In genomic region chr2:107405261-107405660, GRCh38 we compare ENCODE assay signal across 20 cellular contexts.
DNase-seq lines count a peak whose midpoint lies in the region; ATAC-seq, FAIRE-seq and TF ChIP-seq lines count a peak whose summit lies in the region.
"Had no signal": no experiment of that assay in that cellular context is flagged by ENCODE, and none has a peak within 500 bp of the region (broad histone marks: within the 10 kb centered on the region; RNA-seq: fewer than 3 reads in every experiment).

No MANE protein-coding gene starts in this region.

- H3K4me2 ChIP-seq in A549 (no peak overlapping the region), IMR-90 (ENCODE audit: low read depth, low read length) (no peak overlapping the region), K562 (ENCODE audit: insufficient read depth, low read length) (no peak overlapping the region)
- H3K4me2 ChIP-seq: BLaER1 treated with 17β-estradiol and CSF1 and Interleukin-3, amounts not matched to agents 10 nM and 100 nM had no signal

- H3K79me2 ChIP-seq in K562 (ENCODE audit: control insufficient read depth, insufficient read depth, low read length) = no peaks in the 10 kb centered on the region

- H3K27me3 ChIP-seq in IMR-90 (ENCODE audit: control insufficient read depth, insufficient read depth, low read length) (no peaks in the 10 kb centered on the region), K562 (ENCODE audit: control insufficient read depth in 2 of 2, insufficient read depth in 2 of 2, low read length in 2 of 2) (no peaks in the 10 kb centered on the region)
- H3K27me3 ChIP-seq: BLaER1 treated with 17β-estradiol and CSF1 and Interleukin-3, amounts not matched to agents 10 nM and 100 nM had no signal

- dilution Hi-C loops in IMR-90 (cut with HindIII; ENCODE audit: low sequenced_read_pairs, unreplicated experiment) = no loop called here

- no peak for TF ChIP-seq EP300 in A549 (IDR thresholded peaks at IDR 0.05)
- TF ChIP-seq EP300 in K562 (IDR thresholded peaks at IDR 0.05; ENCODE audit: low read length) = no peak

- no peak overlapping the region for H4K8ac ChIP-seq in IMR-90 (ENCODE audit: low read depth in 2 of 2, low read length in 2 of 2)

- BruUV-seq in IMR-90 (replicated peaks; lab: Mats Ljungman, UMichigan) (no TSS peak), K562 (replicated peaks; lab: Mats Ljungman, UMichigan) (no TSS peak)

- DNase-seq in A549 (ENCODE audit: low read depth in 1 of 2, low spot score in 1 of 2) (no peak), IMR-90 (no peak), K562 (ENCODE audit: extremely low read depth in 1 of 4, low spot score in 3 of 4) (no peak), superior temporal gyrus (ENCODE audit: extremely low spot score) (no peak), NCI-H524 treated with DMSO at 0.1 percent for 48 hours (lab: John Stamatoyannopoulos, UW) (no peak)
- DNase-seq: 8988T; AML-193; Caco-2; Calu3; CD4-positive, alpha-beta T cell; CD8-positive, alpha-beta T cell; DMS79 treated with DMSO at 0.1 percent for 48 hours; GF-D8 had no signal

- no peak for TF ChIP-seq RAD21 in A549 (conservative IDR thresholded peaks at IDR 0.05 in 1 of 2, IDR thresholded peaks at IDR 0.05 in 1 of 2)
- no peak for TF ChIP-seq RAD21 in IMR-90 (IDR thresholded peaks at IDR 0.05; ENCODE audit: low read length)
- no peak for TF ChIP-seq RAD21 in K562 (CRISPR knock-in tag; conservative IDR thresholded peaks at IDR 0.05 in 1 of 2, IDR thresholded peaks at IDR 0.05 in 1 of 2)

- FAIRE-seq in A549 (lab: Jason Lieb, UNC) (no peak), K562 (lab: Jason Lieb, UNC) (no peak)
- FAIRE-seq: A204.1, D721Med, G401.6, GM12891 had no signal

- TF ChIP-seq POLR2A in A549 (IDR thresholded peaks at IDR 0.05; ENCODE audit: low read length) (no peak), IMR-90 (IDR thresholded peaks at IDR 0.05; ENCODE audit: low read depth, low read length) (no peak), K562 (conservative IDR thresholded peaks at IDR 0.05) (no peak)

- H2BK120ac ChIP-seq in IMR-90 (ENCODE audit: low read depth, low read length) = no peak overlapping the region

- no peak overlapping the region for H3K23ac ChIP-seq in IMR-90 (ENCODE audit: low read depth, low read length)

- H3K9me1 ChIP-seq in IMR-90 (ENCODE audit: insufficient read depth, low read length) (no peaks in the 10 kb centered on the region), K562 (ENCODE audit: control insufficient read depth, insufficient read depth, low read length) (no peaks in the 10 kb centered on the region)

- WGBS in A549 (ENCODE audit: missing lambda C conversion rate) = 65% methylated on average over 2 of the region's 2 CpGs
- no CpG with 5 or more reads among the region's 2 CpGs for WGBS in IMR-90 (ENCODE audit: extremely low coverage in 2 of 2, insufficient read length in 1 of 2), 2 experiments
- 0% methylated on average over 2 of the region's 2 CpGs for WGBS in K562 (ENCODE audit: insufficient coverage, low coverage, missing lambda C conversion rate)

- no peak overlapping the region for H2AK5ac ChIP-seq in IMR-90 (ENCODE audit: low read depth, low read length)

- no peaks in the 10 kb centered on the region for H3K79me1 ChIP-seq in IMR-90 (ENCODE audit: low read depth in 1 of 2, low read length in 2 of 2)

- H4K20me1 ChIP-seq in IMR-90 (ENCODE audit: insufficient read depth, low read length) (no peaks in the 10 kb centered on the region), K562 (replicated peaks; ENCODE audit: control insufficient read depth, insufficient read depth, low read length) (no peaks in the 10 kb centered on the region)
- H4K20me1 ChIP-seq: BLaER1 treated with 17β-estradiol and CSF1 and Interleukin-3, amounts not matched to agents 10 nM and 100 nM had no signal

- no peak overlapping the region for H3K4ac ChIP-seq in IMR-90 (ENCODE audit: low read depth, low read length)

- TF ChIP-seq CTCF in A549 (IDR thresholded peaks at IDR 0.05) (no peak), IMR-90 (conservative IDR thresholded peaks at IDR 0.05; ENCODE audit: low read depth, low read length) (no peak), K562 (IDR thresholded peaks at IDR 0.05 in 2 of 3, conservative IDR thresholded peaks at IDR 0.05 in 1 of 3; ENCODE audit: insufficient read depth in 2 of 3, low read depth in 1 of 3, low read length in 3 of 3) (no peak)

- peaks cover 7% of the 10 kb centered on the region; the same call in 2 of the 3 replicates for H3K4me1 ChIP-seq in A549
- no peaks in the 10 kb centered on the region for H3K4me1 ChIP-seq in IMR-90 (ENCODE audit: control insufficient read depth, insufficient read depth, low read length)
- no peaks in the 10 kb centered on the region for H3K4me1 ChIP-seq in K562 (replicated peaks in 1 of 2; ENCODE audit: control insufficient read depth in 2 of 2, insufficient read depth in 2 of 2, low read length in 2 of 2)
- H3K4me1 ChIP-seq: Caco-2 had no signal

- CTCF ChIA-PET in A549 (lab: Yijun Ruan, JAX) = no interaction called here
- CTCF ChIA-PET in IMR-90 (lab: Yijun Ruan, JAX) = no interaction called here
- CTCF ChIA-PET in K562 (lab: Yijun Ruan, JAX; ENCODE audit: low intra/inter-chr PET ratio) = no interaction called here

- H2BK20ac ChIP-seq in IMR-90 (ENCODE audit: low read depth, low read length) = no peak overlapping the region

- in situ Hi-C loops in IMR-90 (cut with MboI; ENCODE audit: low sequenced_read_pairs) = no loop called here
- in situ Hi-C loops in K562 (cut with MboI) = no loop called here

- H3K36me3 ChIP-seq in IMR-90 (ENCODE audit: control insufficient read depth, insufficient read depth, low read length) (no peaks in the 10 kb centered on the region), K562 (ENCODE audit: control insufficient read depth, insufficient read depth, low read length) (no peaks in the 10 kb centered on the region)
- H3K36me3 ChIP-seq: BLaER1 treated with 17β-estradiol and CSF1 and Interleukin-3, amounts not matched to agents 10 nM and 100 nM had no signal

- H4K5ac ChIP-seq in IMR-90 (ENCODE audit: low read depth, low read length) = no peak overlapping the region

- no peak overlapping the region for H4K91ac ChIP-seq in IMR-90 (ENCODE audit: insufficient read depth, low read depth, low read length)

- H3K9ac ChIP-seq in IMR-90 (ENCODE audit: low read depth, low read length) = no peak overlapping the region
- no peak overlapping the region for H3K9ac ChIP-seq in K562 (ENCODE audit: insufficient read depth in 1 of 2, low read depth in 2 of 2, low read length in 2 of 2)
- H3K9ac ChIP-seq: BLaER1 treated with 17β-estradiol and CSF1 and Interleukin-3, amounts not matched to agents 10 nM and 100 nM had no signal

- POLR2A ChIA-PET in A549 (lab: Yijun Ruan, JAX) (no interaction called here), IMR-90 (lab: Charles Lee; ENCODE audit: unreplicated experiment) (no interaction called here), K562 (lab: Yijun Ruan, JAX) (no interaction called here)

- H3K14ac ChIP-seq in IMR-90 (replicated peaks; ENCODE audit: low read depth, low read length) = no peak overlapping the region

- no peak for ATAC-seq in A549
- ATAC-seq in IMR-90 (ENCODE audit: low read depth) = no peak
- no peak for ATAC-seq in K562
- no peak for ATAC-seq in GM18861 (IDR thresholded peaks at IDR 0.05; ENCODE audit: unreplicated experiment)
- ATAC-seq: CD8-positive, alpha-beta T cell had no signal

- H2BK5ac ChIP-seq in IMR-90 (ENCODE audit: low read depth, low read length, poor library complexity, severe bottlenecking) = no peak overlapping the region

- no peak overlapping the region for H3K27ac ChIP-seq in A549
- no peak overlapping the region for H3K27ac ChIP-seq in IMR-90 (ENCODE audit: insufficient read depth, low read length)
- H3K27ac ChIP-seq in K562 (ENCODE audit: extremely low read depth, low read depth, low read length) = no peak overlapping the region
- H3K27ac ChIP-seq: BLaER1 treated with 17β-estradiol and CSF1 and Interleukin-3, amounts not matched to agents 10 nM and 100 nM; C4-2B had no signal

- H2AK9ac ChIP-seq in IMR-90 (replicated peaks; ENCODE audit: low read depth, low read length, poor library complexity) = no peak overlapping the region

- H3K9me3 ChIP-seq in A549 = no peaks in the 10 kb centered on the region
- peaks cover 3% of the 10 kb centered on the region; the same call in 1 of the 2 replicates for H3K9me3 ChIP-seq in IMR-90 (ENCODE audit: control insufficient read depth, insufficient read depth, low read length)
- no peaks in the 10 kb centered on the region for H3K9me3 ChIP-seq in K562 (replicated peaks; ENCODE audit: control insufficient read depth, insufficient read depth, low read depth, low read length)
- H3K9me3 ChIP-seq: BLaER1 treated with 17β-estradiol and CSF1 and Interleukin-3, amounts not matched to agents 10 nM and 100 nM; Caco-2 had no signal

- intact Hi-C loops in IMR-90 (cut with micrococcal nuclease) (no loop called here), K562 (cut with micrococcal nuclease) (no loop called here)

- H2AFZ ChIP-seq in IMR-90 (replicated peaks; ENCODE audit: low read length, poor library complexity) (no peak overlapping the region), K562 (ENCODE audit: low read depth, low read length) (no peak overlapping the region)

- H3K56ac ChIP-seq in IMR-90 (ENCODE audit: extremely low read depth, insufficient read depth, low read length) = no peak overlapping the region

- no peak overlapping the region for H2BK15ac ChIP-seq in IMR-90 (ENCODE audit: low read depth, low read length)

- H3K4me3 ChIP-seq in A549 (no peak overlapping the region), IMR-90 (ENCODE audit: insufficient read depth, low read depth, low read length) (no peak overlapping the region), K562 (no peak overlapping the region)
- H3K4me3 ChIP-seq: BLaER1 treated with 17β-estradiol and CSF1 and Interleukin-3, amounts not matched to agents 10 nM and 100 nM had no signal

- H3K18ac ChIP-seq in IMR-90 (ENCODE audit: low read depth, low read length) = no peak overlapping the region

TF ChIP-seq in A549, 52 proteins besides CTCF, POLR2A, EP300 and RAD21:
- peak; percentile 73 for TF ChIP-seq MAFK (IDR thresholded peaks at IDR 0.05; ENCODE audit: partially characterized antibody)
- TF ChIP-seq EHMT2 (IDR thresholded peaks at IDR 0.05; ENCODE audit: low read depth) = no peak

TF ChIP-seq in IMR-90, 13 proteins besides CTCF, POLR2A, EP300 and RAD21 (continues in another document):
- TF ChIP-seq SMC3 (IDR thresholded peaks at IDR 0.05; ENCODE audit: low read depth, low read length) (no peak), MAFK (IDR thresholded peaks at IDR 0.05; ENCODE audit: low read depth, low read length) (peak; percentile 40; the same call in 1 of the 2 replicates), CHD1 (IDR thresholded peaks at IDR 0.05; ENCODE audit: low read depth, low read length) (no peak)

TF ChIP-seq in K562, 482 proteins besides CTCF, POLR2A, EP300 and RAD21:
- peak; percentile 52 for TF ChIP-seq ZNF316 (IDR thresholded peaks at IDR 0.05)
- TF ChIP-seq, protein P1, sequence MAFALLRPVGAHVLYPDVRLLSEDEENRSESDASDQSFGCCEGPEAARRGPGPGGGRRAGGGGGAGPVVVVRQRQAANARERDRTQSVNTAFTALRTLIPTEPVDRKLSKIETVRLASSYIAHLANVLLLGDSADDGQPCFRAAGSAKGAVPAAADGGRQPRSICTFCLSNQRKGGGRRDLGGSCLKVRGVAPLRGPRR (CRISPR knock-in tag; IDR thresholded peaks at IDR 0.05) = no peak

Comparison
In these comparisons a context has a peak if more than half of its experiments do, and no peak if none do; other contexts are left out.
1. Of the 35 proteins assayed by ChIP-seq in both K562 and A549: peak only in K562: none; only in A549: MAFK; in both: none; in neither: 34.